In genomic region chr2:45446016-45446415, GRCh38 we compare ENCODE assay signal across 26 cellular contexts.
"Had no signal": no experiment of that assay in that cellular context is flagged by ENCODE, and none has a peak within 500 bp of the region (broad histone marks: within the 10 kb centered on the region; RNA-seq: fewer than 3 reads in every experiment).

No MANE protein-coding gene starts in this region.

- FAIRE-seq: endometrium, islet of Langerhans, keratinocyte had no signal

- ATAC-seq: effector memory CD8-positive, alpha-beta T cell; esophagus mucosa; gastrocnemius medialis; heart right ventricle; left cardiac atrium; left lung; left ventricle myocardium superior; lower lobe of right lung had no signal

- H3K9me3 ChIP-seq: colonic mucosa, esophagus squamous epithelium, gastrocnemius medialis, heart right ventricle, left lung, lower lobe of right lung had no signal

- H3K27me3 ChIP-seq: colonic mucosa, esophagus squamous epithelium, gastrocnemius medialis, heart right ventricle, left lung had no signal

- H3K4me1 ChIP-seq: colonic mucosa, esophagus squamous epithelium, gastrocnemius medialis, heart right ventricle, left lung had no signal

- H3K36me3 ChIP-seq: colonic mucosa, esophagus squamous epithelium, gastrocnemius medialis, heart right ventricle, left lung, lower lobe of right lung had no signal

- DNase-seq: colonic mucosa; cortex of kidney; effector CD8-positive, alpha-beta T cell; effector memory CD8-positive, alpha-beta T cell; endodermal cell; erythroblast; esophagus squamous epithelium; foreskin fibroblast; foreskin melanocyte; gastrocnemius medialis; glutamatergic neuron; head of caudate nucleus; heart right ventricle; hippocampal formation; left cardiac atrium; left lung; left ventricle myocardium superior; lower lobe of right lung; mesendoderm; midbrain; naive B cell had no signal

- H3K27ac ChIP-seq: colonic mucosa, epithelial cell of prostate, esophagus squamous epithelium, gastrocnemius medialis, heart right ventricle, left lung, lower lobe of right lung had no signal

- H3K4me3 ChIP-seq: colonic mucosa, esophagus squamous epithelium, gastrocnemius medialis, heart right ventricle, left lung, lower lobe of right lung had no signal
